ENCODE assay signal across 23 cellular contexts in the genomic region with DNA sequence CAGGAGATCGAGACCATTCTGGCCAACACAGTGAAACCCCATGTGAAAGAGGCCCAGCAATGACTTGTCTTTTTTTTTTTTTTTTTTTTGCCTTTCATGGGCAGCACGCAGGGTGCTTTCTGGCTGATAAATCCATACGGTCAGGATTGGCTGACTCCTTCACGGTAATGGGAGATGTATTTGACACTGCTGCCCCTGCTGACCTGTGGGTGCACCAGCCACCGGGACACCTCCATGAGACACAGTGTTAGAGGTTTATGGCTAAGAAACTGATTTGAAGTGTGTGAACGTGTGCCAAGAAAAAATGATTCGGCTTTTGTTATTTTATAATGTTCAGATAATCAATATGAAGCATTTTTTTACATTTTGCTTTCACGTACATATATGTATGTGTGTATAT.
"Had no signal": no experiment of that assay in that cellular context is flagged by ENCODE, and none has a peak within 500 bp of the region (broad histone marks: within the 10 kb centered on the region; RNA-seq: fewer than 3 reads in every experiment).

No MANE protein-coding gene starts in this region.

- H3K9me3 ChIP-seq: MG63, SJSA1 had no signal

- H3K27me3 ChIP-seq: MG63, SJSA1 had no signal

- H3K27ac ChIP-seq: HL-60, SJSA1, SK-N-MC had no signal

- H3K4me3 ChIP-seq: MG63, SJSA1, SK-N-MC had no signal

- H3K4me3 Mint-ChIP-seq: IgD-negative memory B cell had no signal

- H3K9me3 Mint-ChIP-seq: IgD-negative memory B cell had no signal

- H3K27ac Mint-ChIP-seq: IgD-negative memory B cell had no signal

- FAIRE-seq: HTR-8/SVneo had no signal

- H3K27me3 Mint-ChIP-seq: IgD-negative memory B cell had no signal

- H3K36me3 ChIP-seq: MG63, SJSA1 had no signal

- DNase-seq: Karpas-422, KG1, MG63, NCI-H1092 treated with DMSO at 0.1 percent for 48 hours, NCI-H1436, NCI-H187, NCI-H2029, NCI-H2081 treated with DMSO at 0.1 percent for 48 hours, NCI-H2171, NCI-H226, NCI-H446, NCI-H510A, NCI-H524 treated with DMSO at 0.1 percent for 48 hours, NCI-H69, NCI-H774, Right ventricle myocardium superior, RPMI8226, SIG-M5 had no signal
